In the genomic region with DNA sequence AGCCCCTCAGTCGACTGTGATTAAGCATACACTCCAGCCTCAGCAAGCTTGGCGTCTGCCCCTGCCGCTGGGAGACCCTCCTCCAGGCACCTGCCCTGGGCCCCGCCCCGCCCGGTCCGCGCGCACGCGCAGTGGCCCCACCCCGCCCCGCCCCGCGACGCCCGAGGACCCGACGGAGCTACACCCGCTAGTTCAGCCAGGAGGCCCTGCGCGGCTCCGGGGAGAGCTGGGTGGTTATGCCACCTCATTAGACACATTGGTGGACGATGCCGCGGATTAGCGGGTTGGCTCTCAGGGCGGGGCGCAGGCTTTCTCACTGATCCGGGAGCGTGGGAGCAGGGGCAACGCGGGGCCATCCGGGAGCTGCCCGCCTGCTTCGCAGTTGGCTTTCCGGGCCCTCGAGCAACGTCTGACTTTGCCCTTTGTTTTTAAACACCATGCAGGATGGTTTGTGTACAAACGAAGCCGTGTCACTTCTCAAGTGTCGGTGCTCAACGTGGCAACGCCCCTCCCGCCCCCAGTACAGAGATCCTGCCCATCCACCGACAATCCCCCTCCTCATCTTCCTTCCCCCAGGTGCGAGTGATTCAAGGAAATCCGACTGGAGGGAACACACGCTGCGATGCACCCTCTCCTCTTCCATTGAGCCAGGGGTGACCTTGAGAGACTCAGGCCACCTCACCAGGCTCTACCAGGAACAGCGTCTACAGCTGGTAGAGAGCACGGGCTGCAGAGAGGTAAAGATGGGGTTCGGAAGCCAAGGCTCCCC, we compare ENCODE assay signal across 8 cellular contexts.
DNase-seq lines count a peak whose midpoint lies in the region; ATAC-seq and TF ChIP-seq lines count a peak whose summit lies in the region.

No MANE protein-coding gene starts in this region.

- H3K4me2 ChIP-seq in parathyroid adenoma (ENCODE audit: low read length): peak overlapping the region; percentile 74

- no peak for TF ChIP-seq EP300 in gastroesophageal sphincter (IDR thresholded peaks at IDR 0.05)

- H3K4me3 ChIP-seq in Peyer's patch (peak overlapping the region; percentile 34 to 62 (median 45)), gastroesophageal sphincter (peak overlapping the region; percentile 23 to 56), parathyroid adenoma (ENCODE audit: low read depth, low read length) (peak overlapping the region; percentile 47), thoracic aorta (peak overlapping the region; percentile 70), HAP-1 (no peak overlapping the region)

- H3K9ac ChIP-seq in parathyroid adenoma: no peak overlapping the region

- H3K4me1 ChIP-seq in Peyer's patch (peaks cover 0 to 14% (median 2%) of the 10 kb centered on the region in 4 donors), gastroesophageal sphincter (peaks cover 0 to 16% (median 0%) of the 10 kb centered on the region in 3 donors), parathyroid adenoma (peaks cover 4% of the 10 kb centered on the region), thoracic aorta (ENCODE audit: control insufficient read depth in 1 of 2, low read depth in 2 of 2) (peaks cover 0 to 12% of the 10 kb centered on the region in 2 donors), HAP-1 (no peaks in the 10 kb centered on the region)

- H2AFZ ChIP-seq in parathyroid adenoma: peak overlapping the region; percentile 88

- H3K79me2 ChIP-seq in parathyroid adenoma: no peaks in the 10 kb centered on the region

- no peaks in the 10 kb centered on the region for H3K27me3 ChIP-seq in Peyer's patch
- H3K27me3 ChIP-seq in gastroesophageal sphincter: no peaks in the 10 kb centered on the region
- H3K27me3 ChIP-seq in parathyroid adenoma (ENCODE audit: control insufficient read depth, insufficient read depth, low read length): no peaks in the 10 kb centered on the region
- H3K27me3 ChIP-seq in thoracic aorta (replicated peaks; ENCODE audit: insufficient read depth): no peaks in the 10 kb centered on the region
- H3K27me3 ChIP-seq in HAP-1 (ENCODE audit: low read depth): no peaks in the 10 kb centered on the region

- TF ChIP-seq CTCF in Peyer's patch (IDR thresholded peaks at IDR 0.05) (peak in 2 of 6 experiments; percentile 36 to 49), gastroesophageal sphincter (IDR thresholded peaks at IDR 0.05) (peak in 2 of 4 experiments; percentile 8 to 30), parathyroid adenoma (IDR thresholded peaks at IDR 0.05) (no peak), thoracic aorta (IDR thresholded peaks at IDR 0.05) (no peak)

- H3K9me3 ChIP-seq in Peyer's patch: peaks cover 0 to 6% (median 0%) of the 10 kb centered on the region in 4 donors
- peaks cover 0 to 12% (median 0%) of the 10 kb centered on the region in 3 donors for H3K9me3 ChIP-seq in gastroesophageal sphincter
- H3K9me3 ChIP-seq in parathyroid adenoma (ENCODE audit: control insufficient read depth, low read length): no peaks in the 10 kb centered on the region
- no peaks in the 10 kb centered on the region for H3K9me3 ChIP-seq in thoracic aorta
- no peaks in the 10 kb centered on the region for H3K9me3 ChIP-seq in HAP-1

- in situ Hi-C loops in HAP-1 (cut with MboI; ENCODE audit: low sequenced_read_pairs): no loop called here

- DNase-seq in D341Med (ENCODE audit: low spot score): peak; percentile 86
- DNase-seq in Peyer's patch: peak; percentile 35 to 78 (median 73)
- DNase-seq in activated naive CD4-positive, alpha-beta T cell treated with Interleukin-2 at 50 U/mL for 16 hours: peak; percentile 72
- DNase-seq in thoracic aorta (ENCODE audit: low spot score): no peak
- DNase-seq in HAP-1 (ENCODE audit: low spot score in 2 of 2): no peak

- 0% methylated on average over 2 of the region's 53 CpGs; no CpG with 5 or more reads in 1 of the 2 donors for WGBS in gastroesophageal sphincter (ENCODE audit: low coverage in 1 of 2), 2 donors

- H3K27ac ChIP-seq in Peyer's patch: peak overlapping the region in 1 of 4 donors; percentile 10
- H3K27ac ChIP-seq in gastroesophageal sphincter: peak overlapping the region in 2 of 4 donors; percentile 5 to 29
- H3K27ac ChIP-seq in parathyroid adenoma: no peak overlapping the region
- no peak overlapping the region for H3K27ac ChIP-seq in thoracic aorta

- H3K36me3 ChIP-seq in Peyer's patch (no peaks in the 10 kb centered on the region), gastroesophageal sphincter (no peaks in the 10 kb centered on the region), parathyroid adenoma (ENCODE audit: control insufficient read depth, insufficient read depth, low read length) (no peaks in the 10 kb centered on the region), thoracic aorta (no peaks in the 10 kb centered on the region), HAP-1 (replicated peaks) (no peaks in the 10 kb centered on the region)

- peak; percentile 54 for ATAC-seq in HG02981 (IDR thresholded peaks at IDR 0.05; ENCODE audit: unreplicated experiment)
- ATAC-seq in gastroesophageal sphincter: peak; percentile 72
- ATAC-seq in thoracic aorta (ENCODE audit: insufficient number of reproducible peaks, low FRiP score, low read depth): no peak

- TF ChIP-seq POLR2A in Peyer's patch (IDR thresholded peaks at IDR 0.05) (no peak), gastroesophageal sphincter (IDR thresholded peaks at IDR 0.05) (no peak)

Comparison
In these comparisons a context has a peak if more than half of its experiments do, and no peak if none do; other contexts are left out.
1. DNase-seq: peak in D341Med (single experiment), Peyer's patch (3 of 3) and activated naive CD4-positive, alpha-beta T cell treated with Interleukin-2 at 50 U/mL for 16 hours (single experiment); none in thoracic aorta (single experiment) and HAP-1 (0 of 2).